ENCODE assay signal across 10 cellular contexts in the genomic region with DNA sequence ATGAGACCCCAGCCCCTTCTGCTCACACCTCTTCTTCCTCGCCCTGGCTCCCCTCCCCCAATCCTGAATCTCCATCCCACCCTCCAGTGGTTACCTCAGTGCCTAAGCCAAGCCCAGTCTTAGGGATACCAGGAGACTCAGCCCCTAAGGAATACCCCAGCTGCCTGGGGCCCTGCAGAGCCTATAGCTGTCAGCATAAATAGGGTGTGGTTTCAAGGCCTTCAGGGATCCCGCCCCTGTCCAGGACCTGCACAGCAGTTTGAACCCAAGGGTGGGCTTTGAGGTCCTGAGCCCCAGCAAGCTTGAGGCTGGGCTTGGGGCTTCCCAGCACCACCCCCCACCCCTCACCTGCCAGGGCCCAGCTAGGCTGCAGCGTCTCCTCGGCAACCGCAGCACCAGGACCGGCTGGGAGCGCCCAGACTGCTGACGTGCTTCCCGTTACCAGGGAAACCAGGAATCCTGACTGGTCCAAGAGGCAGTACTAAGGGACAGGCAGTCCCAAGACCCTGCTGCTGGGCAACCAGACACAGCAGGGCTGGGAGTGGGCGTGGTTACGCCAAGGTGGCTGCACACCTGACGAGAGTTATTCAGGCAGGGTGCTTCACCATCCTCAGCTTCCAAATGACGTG. TPM values are rescaled to one million over a fixed set of nuclear protein-coding genes. Genes with fewer than 3 reads are reported as not detected.
DNase-seq lines count a peak whose midpoint lies in the region; ATAC-seq and TF ChIP-seq lines count a peak whose summit lies in the region.
"Had no signal": no experiment of that assay in that cellular context is flagged by ENCODE, and none has a peak within 500 bp of the region (broad histone marks: within the 10 kb centered on the region; RNA-seq: fewer than 3 reads in every experiment).

No MANE protein-coding gene starts in this region.

- no peaks in the 10 kb centered on the region for H3K9me3 ChIP-seq in Peyer's patch
- H3K9me3 ChIP-seq in spleen, result no peaks in the 10 kb centered on the region

- H3K27me3 ChIP-seq in Peyer's patch (no peaks in the 10 kb centered on the region), spleen (replicated peaks in 1 of 7) (no peaks in the 10 kb centered on the region)

- no peaks in the 10 kb centered on the region for H3K27me3 Mint-ChIP-seq in mesothelial cell of epicardium (ENCODE audit: low read depth)

- ATAC-seq in HG03521 (IDR thresholded peaks at IDR 0.05; ENCODE audit: unreplicated experiment), result no peak

- in situ Hi-C loops in G401 (cut with HindIII; ENCODE audit: low sequenced_read_pairs), result no loop called here

- H3K36me3 ChIP-seq in Peyer's patch (no peaks in the 10 kb centered on the region), spleen (peaks cover 0 to 51% (median 11%) of the 10 kb centered on the region in 6 donors)

- H3K4me3 Mint-ChIP-seq in mesothelial cell of epicardium, result no peak overlapping the region
- H3K4me3 Mint-ChIP-seq: HFFc6 had no signal

- peak overlapping the region in 3 of 4 donors; percentile 11 to 82 (median 67) for H3K27ac ChIP-seq in Peyer's patch
- H3K27ac ChIP-seq in spleen, result peak overlapping the region in 4 of 8 donors; percentile 72 to 87 (median 77)

- 77 to 92% (median 89%) methylated on average over 5 to 13 of the region's 13 CpGs for WGBS in spleen, 5 donors

- DNase-seq in G401 (ENCODE audit: low spot score) (peak; percentile 87), Peyer's patch (no peak), head of caudate nucleus (peak in 36 of 42 donors; percentile 39 to 80 (median 62)), pons (ENCODE audit: low spot score) (peak; percentile 73), mesothelial cell of epicardium (ENCODE audit: low spot score in 2 of 2, unreplicated experiment in 2 of 2) (no peak), NCI-H510A (lab: John Stamatoyannopoulos, UW) (no peak), spleen (no peak)
- DNase-seq: MV-4-11 had no signal

- H3K27ac Mint-ChIP-seq in mesothelial cell of epicardium, result no peak overlapping the region
- H3K27ac Mint-ChIP-seq: HFFc6 had no signal

- TF ChIP-seq CTCF in Peyer's patch (IDR thresholded peaks at IDR 0.05) (no peak), mesothelial cell of epicardium (IDR thresholded peaks at IDR 0.05; ENCODE audit: unreplicated experiment) (no peak), spleen (IDR thresholded peaks at IDR 0.05 in 8 of 11, conservative IDR thresholded peaks at IDR 0.05 in 3 of 11) (no peak)

- H3K4me1 ChIP-seq in Peyer's patch (peaks cover 0 to 35% (median 14%) of the 10 kb centered on the region in 4 donors), spleen (peaks cover 15 to 60% (median 41%) of the 10 kb centered on the region in 6 donors)

- TF ChIP-seq POLR2A in Peyer's patch (IDR thresholded peaks at IDR 0.05) (no peak), spleen (IDR thresholded peaks at IDR 0.05) (no peak)

- intact Hi-C loops in head of caudate nucleus (cut with DNase I), result no loop called here
- intact Hi-C loops in spleen (cut with DNase I; ENCODE audit: low total_unique reads), result no loop called here

- peaks cover 8% of the 10 kb centered on the region for H3K36me3 Mint-ChIP-seq in mesothelial cell of epicardium

- H3K4me1 Mint-ChIP-seq in mesothelial cell of epicardium, result no peaks in the 10 kb centered on the region

- H3K9me3 Mint-ChIP-seq in mesothelial cell of epicardium, result no peaks in the 10 kb centered on the region
- H3K9me3 Mint-ChIP-seq: HFFc6 had no signal

- H3K4me3 ChIP-seq in Peyer's patch (no peak overlapping the region), spleen (no peak overlapping the region)

RNA-seq across cellular contexts. Expression of a gene that starts 13.7 kb away (rescaled TPM):
- total RNA-seq in G401 (2014; rRNA removed; shearing (Covaris generic)), result 41.4 and 44.6 TPM in 2 replicates
- total RNA-seq in Peyer's patch, result 10 to 100 TPM in 3 of 4 donors, 1 to 10 TPM in 1; 9.8 to 31.4 (median 15.0) TPM
- total RNA-seq in mesothelial cell of epicardium, result 61.7 to 64.2 TPM (median 62.4 TPM) in 3 replicates
- 10 to 100 TPM; 23.5 to 42.4 (median 27.3) TPM for total RNA-seq in spleen
- 10 to 100 TPM; 18.6 to 25.9 (median 22.2) TPM for polyA plus RNA-seq in spleen

RNA-seq across cellular contexts. Expression of a gene that starts 14.9 kb away (rescaled TPM):
- 7.3 and 14.1 TPM in 2 replicates for total RNA-seq in G401 (2014; rRNA removed; shearing (Covaris generic))
- total RNA-seq in Peyer's patch (10 to 100 TPM; 11.6 to 78.3 (median 55.7) TPM), mesothelial cell of epicardium (24.9 to 27.2 TPM (median 27.1 TPM) in 3 replicates), spleen (10 to 100 TPM; 21.9 to 33.8 (median 27.7) TPM)
- 10 to 100 TPM; 23.8 to 28.9 (median 24.2) TPM for polyA plus RNA-seq in spleen

RNA-seq across cellular contexts. Expression of a gene that starts 35.6 kb away (rescaled TPM):
- not detected in 2 replicates for total RNA-seq in G401 (2014; rRNA removed; shearing (Covaris generic))
- 10 to 100 TPM in 1 of 4 donors, 1 to 10 TPM in 2, not detected in 1; 2.2 to 10.1 (median 5.3) TPM for total RNA-seq in Peyer's patch
- total RNA-seq in mesothelial cell of epicardium, result 5.2 to 9.9 TPM (median 9.5 TPM) in 3 replicates
- 1 to 10 TPM in 6 of 7 donors, not detected in 1; 1.0 to 3.8 (median 2.8) TPM for total RNA-seq in spleen
- 1 to 10 TPM in 1 of 3 donors, under 1 TPM in 2; 0.65 to 1.4 (median 0.83) TPM for polyA plus RNA-seq in spleen

Comparison
In these comparisons a context has a peak if more than half of its experiments do, and no peak if none do; other contexts are left out.
1. DNase-seq: peak in G401 (single experiment), head of caudate nucleus (36 of 42) and pons (single experiment); none in Peyer's patch (0 of 3), mesothelial cell of epicardium (0 of 2), NCI-H510A (single experiment) and spleen (single experiment).